22 cellular contexts compared by ENCODE assay signal in genomic region chr3:124974691-124975090, GRCh38. TPM values are rescaled to one million over a fixed set of nuclear protein-coding genes. Genes with fewer than 3 reads are reported as not detected.
DNase-seq lines count a peak whose midpoint lies in the region; ATAC-seq and TF ChIP-seq lines count a peak whose summit lies in the region.
"Had no signal": no experiment of that assay in that cellular context is flagged by ENCODE, and none has a peak within 500 bp of the region (broad histone marks: within the 10 kb centered on the region; RNA-seq: fewer than 3 reads in every experiment).

No MANE protein-coding gene starts in this region.

- H3K4me3 ChIP-seq in mucosa of descending colon (no peak overlapping the region), left ventricle myocardium inferior (no peak overlapping the region)
- H3K4me3 ChIP-seq: PC-9 had no signal

- DNase-seq in NCI-H526 treated with DMSO at 0.1 percent for 48 hours (lab: John Stamatoyannopoulos, UW) (peak; percentile 38), epithelial cell of prostate (ENCODE audit: low read depth, low spot score) (no peak), mucosa of descending colon (peak in 2 of 3 donors; percentile 56 to 76), left ventricle myocardium inferior (no peak), NCI-H2107 treated with DMSO at 0.1 percent for 48 hours (lab: John Stamatoyannopoulos, UW; ENCODE audit: unreplicated experiment) (no peak), NCI-H146 (lab: John Stamatoyannopoulos, UW) (no peak)
- DNase-seq in activated CD4-positive, alpha-beta T cell treated with anti-CD3 and anti-CD28 coated beads for 4 hours = no peak
- DNase-seq: CD4-positive, CD25-positive, alpha-beta regulatory T cell; DMS153; GOT3; HCEC 1CT; MV-4-11; NCI-H1105 treated with DMSO at 0.1 percent for 48 hours; NCI-H1694; NCI-H2081; NCI-H2171 treated with DMSO at 0.1 percent for 48 hours; NCI-H524 treated with DMSO at 0.1 percent for 48 hours; PC-9; SHP77 treated with DMSO at 0.1 percent for 48 hours; SK-N-SH had no signal

- TF ChIP-seq CTCF in mucosa of descending colon (IDR thresholded peaks at IDR 0.05) (no peak), left ventricle myocardium inferior (IDR thresholded peaks at IDR 0.05; ENCODE audit: borderline replicate concordance) (no peak)

- no peaks in the 10 kb centered on the region for H3K27me3 ChIP-seq in left ventricle myocardium inferior (ENCODE audit: low read depth)

- H3K4me1 ChIP-seq in mucosa of descending colon (ENCODE audit: low read depth) (peaks cover 29% of the 10 kb centered on the region), left ventricle myocardium inferior (peaks cover 23% of the 10 kb centered on the region)

- peak; percentile 87 for ATAC-seq in mucosa of descending colon

- no peaks in the 10 kb centered on the region for H3K9me3 ChIP-seq in mucosa of descending colon
- H3K9me3 ChIP-seq in left ventricle myocardium inferior (replicated peaks) = no peaks in the 10 kb centered on the region
- H3K9me3 ChIP-seq: SK-N-SH had no signal

- peak overlapping the region; percentile 12 for H3K27ac ChIP-seq in epithelial cell of prostate
- H3K27ac ChIP-seq in left ventricle myocardium inferior (replicated peaks) = no peak overlapping the region
- H3K27ac ChIP-seq: PC-9, RWPE1 had no signal

- intact Hi-C loops in mucosa of descending colon (cut with DNase I, micrococcal nuclease) (no loop called here), left ventricle myocardium inferior (cut with micrococcal nuclease) (no loop called here)

- H3K36me3 ChIP-seq in mucosa of descending colon (ENCODE audit: low read depth) (no peaks in the 10 kb centered on the region), left ventricle myocardium inferior (peaks cover 100% of the 10 kb centered on the region)

RNA-seq across cellular contexts. Expression of gene MUC13, which starts 40.1 kb away (rescaled TPM):
- 100 to 1,000 TPM; 445 to 923 (median 899) TPM for total RNA-seq in mucosa of descending colon
- total RNA-seq in left ventricle myocardium inferior = 0.08 TPM
- total RNA-seq: G401, PC-9 had no signal

Comparison
In these comparisons a context has a peak if more than half of its experiments do, and no peak if none do; other contexts are left out.
1. DNase-seq: peak in NCI-H526 treated with DMSO at 0.1 percent for 48 hours (single experiment) and mucosa of descending colon (2 of 3); none in epithelial cell of prostate (single experiment), left ventricle myocardium inferior (single experiment), NCI-H2107 treated with DMSO at 0.1 percent for 48 hours (single experiment), NCI-H146 (single experiment) and activated CD4-positive, alpha-beta T cell treated with anti-CD3 and anti-CD28 coated beads for 4 hours (0 of 2).
2. RNA of gene MUC13, which starts 40.1 kb away (total RNA-seq): 445 to 923 TPM in mucosa of descending colon; 0.08 TPM in left ventricle myocardium inferior (single experiment); every median in the first group is over 100 times any median in the second.